Comparison of ENCODE assay signal across 12 cellular contexts in genomic region chr17:38716368-38717005, GRCh38.
"Had no signal": no experiment of that assay in that cellular context is flagged by ENCODE, and none has a peak within 500 bp of the region (broad histone marks: within the 10 kb centered on the region; RNA-seq: fewer than 3 reads in every experiment).

No MANE protein-coding gene starts in this region.

- H3K27ac ChIP-seq: ascending aorta, breast epithelium, epithelial cell of prostate, heart left ventricle had no signal

- H3K4me3 Mint-ChIP-seq: activated CD4-positive, alpha-beta T cell treated with anti-CD3 and anti-CD28 coated beads, Interleukin-2, amount 10 ng/mL, durations not matched to agents 7 days and 5 days had no signal

- H3K4me1 ChIP-seq: ascending aorta, breast epithelium had no signal

- DNase-seq: activated CD4-positive, alpha-beta T cell treated with anti-CD3 and anti-CD28 coated beads, Interleukin-2, amount 10 ng/mL, durations not matched to agents 7 days and 5 days; activated effector memory CD4-positive, alpha-beta T cell treated with anti-CD3 and anti-CD28 coated beads, Interleukin-2, amount 50 U/mL, for 16 hours; effector memory CD4-positive, alpha-beta T cell; heart left ventricle; left colon; midbrain; stimulated activated CD4-positive, alpha-beta T cell treated with anti-CD3 and anti-CD28 coated beads, Interleukin-1b, Interleukin-23, amount 100 ng/mL, for 48 hours had no signal

- H3K9me3 Mint-ChIP-seq: activated CD4-positive, alpha-beta T cell treated with anti-CD3 and anti-CD28 coated beads, Interleukin-2, amount 10 ng/mL, durations not matched to agents 7 days and 5 days had no signal

- H3K4me3 ChIP-seq: ascending aorta, breast epithelium, heart left ventricle, lung had no signal

- H3K9me3 ChIP-seq: ascending aorta, breast epithelium, heart left ventricle had no signal

- ATAC-seq: heart left ventricle, left colon, SK-N-SH treated with all-trans-retinoic acid at 6 μM for 48 hours had no signal

- H3K27me3 Mint-ChIP-seq: activated CD4-positive, alpha-beta T cell treated with anti-CD3 and anti-CD28 coated beads, Interleukin-2, amount 10 ng/mL, durations not matched to agents 7 days and 5 days had no signal

- H3K27me3 ChIP-seq: ascending aorta, breast epithelium, heart left ventricle had no signal
